In genomic region chr7:32594965-32595364, GRCh38 we compare ENCODE assay signal across 17 cellular contexts.
DNase-seq lines count a peak whose midpoint lies in the region; TF ChIP-seq lines count a peak whose summit lies in the region.
"Had no signal": no experiment of that assay in that cellular context is flagged by ENCODE, and none has a peak within 500 bp of the region (broad histone marks: within the 10 kb centered on the region; RNA-seq: fewer than 3 reads in every experiment).

No MANE protein-coding gene starts in this region.

- H3K36me3 Mint-ChIP-seq in activated naive CD8-positive, alpha-beta T cell treated with anti-CD3 and anti-CD28 coated beads for 36 hours: no peaks in the 10 kb centered on the region
- H3K36me3 Mint-ChIP-seq: CD4-positive, CD25-positive, alpha-beta regulatory T cell had no signal

- H3K27ac Mint-ChIP-seq in activated naive CD8-positive, alpha-beta T cell treated with anti-CD3 and anti-CD28 coated beads for 36 hours: no peak overlapping the region
- H3K27ac Mint-ChIP-seq: CD4-positive, CD25-positive, alpha-beta regulatory T cell had no signal

- peak; percentile 46 for DNase-seq in A172 (ENCODE audit: low spot score)
- peak; percentile 32 for DNase-seq in HT1080 (ENCODE audit: low read depth)
- peak; percentile 37 for DNase-seq in astrocyte of the spinal cord (ENCODE audit: low read depth, low spot score)
- DNase-seq in kidney tubule cell (ENCODE audit: low spot score): peak; percentile 20
- DNase-seq in activated CD4-positive, alpha-beta T cell treated with anti-CD3 and anti-CD28 coated beads, Interleukin-2, amount 50 U/mL, for 4 hours: no peak
- no peak for DNase-seq in stimulated activated CD4-positive, alpha-beta T cell treated with anti-CD3 and anti-CD28 coated beads, Interleukin-4, amount 100 ng/mL, for 1 hour
- no peak for DNase-seq in activated naive CD8-positive, alpha-beta T cell treated with anti-CD3 and anti-CD28 coated beads for 36 hours
- DNase-seq: CD4-positive, CD25-positive, alpha-beta regulatory T cell; Karpas-422; NCI-H1694; NCI-H2081 treated with DMSO at 0.1 percent for 48 hours; NCI-H2171; NCI-H226; NCI-H510A; NCI-H69; SIG-M5 had no signal

- H3K4me1 Mint-ChIP-seq in activated naive CD8-positive, alpha-beta T cell treated with anti-CD3 and anti-CD28 coated beads for 36 hours: peaks cover 4% of the 10 kb centered on the region

- no peak overlapping the region for H3K4me3 ChIP-seq in astrocyte of the spinal cord (ENCODE audit: low read depth, low read length)
- H3K4me3 ChIP-seq: BLaER1 had no signal

- H3K27me3 Mint-ChIP-seq in activated naive CD8-positive, alpha-beta T cell treated with anti-CD3 and anti-CD28 coated beads for 36 hours: no peaks in the 10 kb centered on the region

- TF ChIP-seq CTCF in astrocyte of the spinal cord (IDR thresholded peaks at IDR 0.05; ENCODE audit: low read depth, low read length): no peak

- no peak overlapping the region for H3K4me3 Mint-ChIP-seq in activated naive CD8-positive, alpha-beta T cell treated with anti-CD3 and anti-CD28 coated beads for 36 hours
- H3K4me3 Mint-ChIP-seq: CD4-positive, CD25-positive, alpha-beta regulatory T cell had no signal

- H3K9me3 Mint-ChIP-seq in activated naive CD8-positive, alpha-beta T cell treated with anti-CD3 and anti-CD28 coated beads for 36 hours: peaks cover 6% of the 10 kb centered on the region

- in situ Hi-C loops in astrocyte of the spinal cord (cut with HindIII; ENCODE audit: low sequenced_read_pairs): no loop called here

Comparison
In these comparisons a context has a peak if more than half of its experiments do, and no peak if none do; other contexts are left out.
1. DNase-seq: peak in A172 (single experiment), HT1080 (single experiment), astrocyte of the spinal cord (single experiment) and kidney tubule cell (single experiment); none in activated CD4-positive, alpha-beta T cell treated with anti-CD3 and anti-CD28 coated beads, Interleukin-2, amount 50 U/mL, for 4 hours (0 of 2), stimulated activated CD4-positive, alpha-beta T cell treated with anti-CD3 and anti-CD28 coated beads, Interleukin-4, amount 100 ng/mL, for 1 hour (single experiment) and activated naive CD8-positive, alpha-beta T cell treated with anti-CD3 and anti-CD28 coated beads for 36 hours (single experiment).